In the genomic region with DNA sequence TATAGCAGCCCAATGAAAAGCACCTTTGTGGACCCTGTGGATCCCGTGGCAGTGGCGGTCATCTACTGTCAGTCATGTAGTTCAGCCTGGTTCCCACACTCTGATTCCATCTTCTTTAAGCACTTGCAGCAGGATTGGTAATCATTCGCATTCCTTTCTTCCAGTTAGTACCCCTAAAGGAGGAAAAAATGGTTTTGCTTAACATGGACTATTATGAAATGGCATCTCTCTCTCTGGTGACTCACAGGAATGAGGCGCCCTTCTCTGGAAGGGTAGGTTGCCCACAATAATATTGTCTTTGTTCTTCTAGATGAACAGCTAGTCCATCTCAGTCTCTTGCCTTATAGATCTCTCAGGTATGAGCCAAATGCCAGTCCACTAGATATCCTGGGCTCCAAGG, we compare ENCODE assay signal across 17 cellular contexts.
DNase-seq lines count a peak whose midpoint lies in the region; ATAC-seq and TF ChIP-seq lines count a peak whose summit lies in the region.
"Had no signal": no experiment of that assay in that cellular context is flagged by ENCODE, and none has a peak within 500 bp of the region (broad histone marks: within the 10 kb centered on the region; RNA-seq: fewer than 3 reads in every experiment).

No MANE protein-coding gene starts in this region.

- ATAC-seq in foreskin keratinocyte (peak; percentile 93), GM18519 (IDR thresholded peaks at IDR 0.05; ENCODE audit: low FRiP score, unreplicated experiment) (no peak), GM21825 (IDR thresholded peaks at IDR 0.05; ENCODE audit: unreplicated experiment) (no peak), HG03565 (IDR thresholded peaks at IDR 0.05; ENCODE audit: unreplicated experiment) (no peak)
- ATAC-seq: activated naive CD4-positive, alpha-beta T cell treated with anti-CD3 and anti-CD28 coated beads, Interleukin-2, amount 50 U/mL, for 72 hours; GM12878; K562; natural killer cell had no signal

- H3K27me3 ChIP-seq in foreskin keratinocyte: no peaks in the 10 kb centered on the region
- H3K27me3 ChIP-seq: SJSA1, suprapubic skin had no signal

- peaks cover 6% of the 10 kb centered on the region for H3K4me1 ChIP-seq in foreskin keratinocyte
- H3K4me1 ChIP-seq: left ventricle myocardium inferior, SJSA1 had no signal

- no peak overlapping the region for H3K4me3 ChIP-seq in astrocyte of the cerebellum (ENCODE audit: low read depth, low read length)
- H3K4me3 ChIP-seq: GM12878, K562, left ventricle myocardium inferior, SJSA1, suprapubic skin had no signal

- no peak for TF ChIP-seq CTCF in astrocyte of the cerebellum (IDR thresholded peaks at IDR 0.05; ENCODE audit: low read depth, low read length, missing control alignments)
- TF ChIP-seq CTCF in foreskin keratinocyte (conservative IDR thresholded peaks at IDR 0.05): no peak

- in situ Hi-C loops in astrocyte of the cerebellum (cut with HindIII; ENCODE audit: low sequenced_read_pairs): no loop called here

- peak; percentile 2 for DNase-seq in HPDE6-E6E7 (ENCODE audit: extremely low spot score)
- peak; percentile 28 for DNase-seq in astrocyte of the cerebellum (ENCODE audit: low read depth)
- peak; percentile 65 to 86 for DNase-seq in foreskin keratinocyte
- no peak for DNase-seq in NOMO-1 treated with dmso at 0.1 percent for 144 hours (lab: John Stamatoyannopoulos, UW; ENCODE audit: unreplicated experiment)
- DNase-seq: DMS 273 treated with DMSO at 0.1 percent for 48 hours, left ventricle myocardium inferior, natural killer cell, NCI-H1694 treated with DMSO at 0.1 percent for 48 hours had no signal

- H3K27ac ChIP-seq in foreskin keratinocyte: no peak overlapping the region
- H3K27ac ChIP-seq: left ventricle myocardium inferior, SJSA1, suprapubic skin, VCaP had no signal
